Comparison of ENCODE assay signal across 17 cellular contexts in the genomic region with DNA sequence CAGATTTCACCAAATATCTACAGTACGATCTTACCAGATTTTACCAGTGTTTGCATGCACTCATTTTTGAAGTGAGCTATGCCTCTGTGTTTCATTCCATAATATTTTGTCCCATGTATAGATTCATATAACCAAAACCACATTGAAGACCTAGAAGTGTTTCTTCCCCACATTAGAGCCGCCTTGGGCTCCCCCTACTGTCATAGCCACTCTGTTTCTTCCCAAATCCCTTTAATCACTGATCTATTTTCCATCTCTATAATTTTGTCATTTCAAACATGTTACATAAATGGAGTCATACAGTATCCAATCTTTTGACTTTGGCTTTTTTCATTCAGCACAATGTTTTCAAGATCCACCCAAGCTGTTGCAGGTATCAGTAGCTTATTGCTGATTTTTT. TPM values are rescaled to one million over a fixed set of nuclear protein-coding genes. Genes with fewer than 3 reads are reported as not detected.
A peak's percentile ranks its signal among the peaks of the same experiment; 100 is the strongest.
DNase-seq lines count a peak whose midpoint lies in the region; ATAC-seq, FAIRE-seq and TF ChIP-seq lines count a peak whose summit lies in the region.
"Had no signal": no experiment of that assay in that cellular context is flagged by ENCODE, and none has a peak within 500 bp of the region (broad histone marks: within the 10 kb centered on the region; RNA-seq: fewer than 3 reads in every experiment).

No MANE protein-coding gene starts in this region.

- POLR2A ChIA-PET in A549 (lab: Yijun Ruan, JAX), result no interaction called here
- POLR2A ChIA-PET in Panc1 (lab: Charles Lee), result no interaction called here

- no peak overlapping the region for H3K4me3 ChIP-seq in A549
- no peak overlapping the region for H3K4me3 ChIP-seq in Panc1 (ENCODE audit: low read depth in 2 of 2, low read length in 2 of 2)
- H3K4me3 ChIP-seq: heart right ventricle, thyroid gland had no signal

- BruUV-seq in Panc1 (replicated peaks; lab: Mats Ljungman, UMichigan), result no TSS peak

- no peaks in the 10 kb centered on the region; the same call in 2 of the 3 replicates for H3K9me3 ChIP-seq in A549
- H3K9me3 ChIP-seq in Panc1 (ENCODE audit: control insufficient read depth, insufficient read depth, low read depth, low read length), result no peaks in the 10 kb centered on the region
- H3K9me3 ChIP-seq: heart right ventricle, thyroid gland had no signal

- in situ Hi-C loops in Panc1 (cut with HindIII; ENCODE audit: low pct_unique_long_range_greater_than_20kb, low sequenced_read_pairs), result no loop called here

- DNase-seq in A549 (ENCODE audit: low read depth in 1 of 2, low spot score in 1 of 2) (peak; percentile 7 to 11), GM10266 (ENCODE audit: extremely low spot score) (no peak), Panc1 (ENCODE audit: low read depth, low spot score) (no peak), fibroblast of peridontal ligament (ENCODE audit: extremely low read depth) (peak; percentile 7), retina (no peak), activated gamma-delta T cell treated with Interleukin-2 at 50 U/mL for 16 hours (no peak), HTR-8/SVneo (ENCODE audit: insufficient read length, low spot score) (no peak)
- DNase-seq: activated naive CD4-positive, alpha-beta T cell treated with anti-CD3 and anti-CD28 coated beads, Interleukin-2, amount 10 ng/mL, durations not matched to agents 7 days and 5 days; heart right ventricle; left colon; NCI-H187 treated with DMSO at 0.1 percent for 48 hours; NCI-H69; SHP77; thyroid gland had no signal

- H3K4me1 ChIP-seq in A549 (no peaks in the 10 kb centered on the region), Panc1 (ENCODE audit: control insufficient read depth, insufficient read depth, low read length) (no peaks in the 10 kb centered on the region)
- H3K4me1 ChIP-seq: heart right ventricle, thyroid gland had no signal

- TF ChIP-seq RAD21 in A549 (conservative IDR thresholded peaks at IDR 0.05 in 1 of 2, IDR thresholded peaks at IDR 0.05 in 1 of 2), result no peak

- CTCF ChIA-PET in A549 (lab: Yijun Ruan, JAX) (interaction anchor here (1.3 to 2.3 kb wide), 3 partner anchors 15 to 35 kb away, joined by 3 to 10 read pairs (median 5); no protein-coding TSS in a partner anchor), Panc1 (lab: Charles Lee) (no interaction called here)

- TF ChIP-seq EP300 in A549 (IDR thresholded peaks at IDR 0.05), result no peak

- ATAC-seq in A549, result peak; percentile 60 to 62; a peak in 2 of 6 replicates
- ATAC-seq in Panc1, result no peak
- no peak for ATAC-seq in HG03521 (IDR thresholded peaks at IDR 0.05; ENCODE audit: unreplicated experiment)
- ATAC-seq: heart right ventricle, left colon had no signal

- peaks cover 18% of the 10 kb centered on the region for H3K27me3 ChIP-seq in Panc1 (ENCODE audit: control insufficient read depth, insufficient read depth, low read length)
- H3K27me3 ChIP-seq: thyroid gland had no signal

- no peak overlapping the region for H3K4me2 ChIP-seq in A549

- H3K36me3 ChIP-seq in Panc1 (ENCODE audit: control insufficient read depth, insufficient read depth, low read length), result no peaks in the 10 kb centered on the region
- H3K36me3 ChIP-seq: heart right ventricle, thyroid gland had no signal

- FAIRE-seq in A549 (lab: Jason Lieb, UNC) (no peak), HTR-8/SVneo (lab: Jason Lieb, UNC) (no peak)

- intact Hi-C loops in Panc1 (cut with micrococcal nuclease; ENCODE audit: unreplicated experiment), result no loop called here

- peak; percentile 29; the same call in 1 of the 3 replicates for TF ChIP-seq CTCF in A549 (IDR thresholded peaks at IDR 0.05)
- peak; percentile 19 for TF ChIP-seq CTCF in GM10266 (IDR thresholded peaks at IDR 0.05; ENCODE audit: control insufficient read depth, insufficient read depth, low read depth, missing control alignments)
- peak; percentile 42; the same call in 1 of the 2 replicates for TF ChIP-seq CTCF in Panc1 (IDR thresholded peaks at IDR 0.05)

- 17% methylated on average over 2 of the region's 2 CpGs for WGBS in A549 (ENCODE audit: missing lambda C conversion rate)

- TF ChIP-seq POLR2A in A549 (IDR thresholded peaks at IDR 0.05; ENCODE audit: low read length), result no peak

- no peak overlapping the region for H3K27ac ChIP-seq in A549
- H3K27ac ChIP-seq in Panc1 (ENCODE audit: low read length), result no peak overlapping the region
- H3K27ac ChIP-seq: heart right ventricle, thyroid gland had no signal

TF ChIP-seq in A549, 52 proteins besides CTCF, POLR2A, EP300 and RAD21:
- no peak for TF ChIP-seq PHF8 (IDR thresholded peaks at IDR 0.05; ENCODE audit: borderline replicate concordance, low read depth)
- TF ChIP-seq, protein P1, sequence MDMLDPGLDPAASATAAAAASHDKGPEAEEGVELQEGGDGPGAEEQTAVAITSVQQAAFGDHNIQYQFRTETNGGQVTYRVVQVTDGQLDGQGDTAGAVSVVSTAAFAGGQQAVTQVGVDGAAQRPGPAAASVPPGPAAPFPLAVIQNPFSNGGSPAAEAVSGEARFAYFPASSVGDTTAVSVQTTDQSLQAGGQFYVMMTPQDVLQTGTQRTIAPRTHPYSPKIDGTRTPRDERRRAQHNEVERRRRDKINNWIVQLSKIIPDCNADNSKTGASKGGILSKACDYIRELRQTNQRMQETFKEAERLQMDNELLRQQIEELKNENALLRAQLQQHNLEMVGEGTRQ (IDR thresholded peaks at IDR 0.05), result no peak
- TF ChIP-seq RARB (CRISPR knock-in tag; IDR thresholded peaks at IDR 0.05), result no peak
- TF ChIP-seq MYC (IDR thresholded peaks at IDR 0.05; ENCODE audit: borderline replicate concordance, low read length), result no peak
- TF ChIP-seq, protein P2, sequence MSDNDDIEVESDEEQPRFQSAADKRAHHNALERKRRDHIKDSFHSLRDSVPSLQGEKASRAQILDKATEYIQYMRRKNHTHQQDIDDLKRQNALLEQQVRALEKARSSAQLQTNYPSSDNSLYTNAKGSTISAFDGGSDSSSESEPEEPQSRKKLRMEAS (IDR thresholded peaks at IDR 0.05), result no peak
- no peak for TF ChIP-seq ZFP36 (IDR thresholded peaks at IDR 0.05; ENCODE audit: borderline replicate concordance, partially characterized antibody)
- TF ChIP-seq ESRRA (IDR thresholded peaks at IDR 0.05; ENCODE audit: borderline replicate concordance, low read length), result no peak
- no peak for TF ChIP-seq CBX2 (IDR thresholded peaks at IDR 0.05; ENCODE audit: borderline replicate concordance, low read depth)
- no peak for TF ChIP-seq HDAC2 (IDR thresholded peaks at IDR 0.05)
- no peak for TF ChIP-seq POLR2AphosphoS2 (conservative IDR thresholded peaks at IDR 0.05; ENCODE audit: low read length)
- no peak for TF ChIP-seq ZNF302 (CRISPR knock-in tag; IDR thresholded peaks at IDR 0.05)
- no peak for TF ChIP-seq MAFK (IDR thresholded peaks at IDR 0.05; ENCODE audit: partially characterized antibody)
- no peak for TF ChIP-seq NFE2L2 (conservative IDR thresholded peaks at IDR 0.05; ENCODE audit: low read length)
- TF ChIP-seq, protein P3, sequence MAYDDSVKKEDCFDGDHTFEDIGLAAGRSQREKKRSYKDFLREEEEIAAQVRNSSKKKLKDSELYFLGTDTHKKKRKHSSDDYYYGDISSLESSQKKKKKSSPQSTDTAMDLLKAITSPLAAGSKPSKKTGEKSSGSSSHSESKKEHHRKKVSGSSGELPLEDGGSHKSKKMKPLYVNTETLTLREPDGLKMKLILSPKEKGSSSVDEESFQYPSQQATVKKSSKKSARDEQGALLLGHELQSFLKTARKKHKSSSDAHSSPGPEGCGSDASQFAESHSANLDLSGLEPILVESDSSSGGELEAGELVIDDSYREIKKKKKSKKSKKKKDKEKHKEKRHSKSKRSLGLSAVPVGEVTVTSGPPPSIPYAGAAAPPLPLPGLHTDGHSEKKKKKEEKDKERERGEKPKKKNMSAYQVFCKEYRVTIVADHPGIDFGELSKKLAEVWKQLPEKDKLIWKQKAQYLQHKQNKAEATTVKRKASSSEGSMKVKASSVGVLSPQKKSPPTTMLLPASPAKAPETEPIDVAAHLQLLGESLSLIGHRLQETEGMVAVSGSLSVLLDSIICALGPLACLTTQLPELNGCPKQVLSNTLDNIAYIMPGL (CRISPR knock-in tag; IDR thresholded peaks at IDR 0.05; ENCODE audit: borderline replicate concordance), result no peak
- no peak for TF ChIP-seq KDM1A (IDR thresholded peaks at IDR 0.05; ENCODE audit: low read depth)
- no peak for TF ChIP-seq SMC3 (IDR thresholded peaks at IDR 0.05)

RNA-seq across cellular contexts. Expression of a gene that starts 12.7 kb away (rescaled TPM):
- polyA plus RNA-seq in A549 (2011; rRNA removed) (0.08 TPM in 1 of 2 replicates, not detected in the other), A549 (2017; fragmentation: RNase III; extraction: RNeasy Plus Mini Kit Qiagen cat#74134 plus additional on column Dnase treatment) (not detected in 3 replicates)
- not detected in 2 replicates for polyA plus RNA-seq in A549 (2012; cell fraction: cytosol; rRNA removed)
- polyA plus RNA-seq in A549 (2012; cell fraction: nucleus; rRNA removed), result not detected in 2 replicates
- polyA minus RNA-seq in A549 (2011; rRNA and poly(A)+ RNA removed), result not detected in 2 replicates
- not detected for total RNA-seq in Panc1 (2021; ENCODE audit: unreplicated experiment)
- not detected for polyA plus RNA-seq in Panc1 (2012; ENCODE audit: insufficient read length)
- total RNA-seq: epithelial cell of proximal tubule, heart right ventricle, left colon, renal cortical epithelial cell, thyroid gland had no signal
- polyA plus RNA-seq: heart right ventricle had no signal

RNA-seq across cellular contexts. Expression of a gene that starts 27.6 kb away (rescaled TPM):
- polyA plus RNA-seq in A549 (2011; rRNA removed) (not detected in 2 replicates), A549 (2017; fragmentation: RNase III; extraction: RNeasy Plus Mini Kit Qiagen cat#74134 plus additional on column Dnase treatment) (not detected in 3 replicates)
- polyA plus RNA-seq in A549 (2012; cell fraction: cytosol; rRNA removed), result not detected in 2 replicates
- not detected in 2 replicates for polyA plus RNA-seq in A549 (2012; cell fraction: nucleus; rRNA removed)
- polyA minus RNA-seq in A549 (2011; rRNA and poly(A)+ RNA removed), result not detected in 2 replicates
- total RNA-seq in Panc1 (2021; ENCODE audit: unreplicated experiment), result not detected
- polyA plus RNA-seq in Panc1 (2012; ENCODE audit: insufficient read length), result not detected
- total RNA-seq: epithelial cell of proximal tubule, heart right ventricle, left colon, renal cortical epithelial cell, thyroid gland had no signal
- polyA plus RNA-seq: heart right ventricle had no signal

RNA-seq across cellular contexts. Expression of a gene that starts 39.1 kb away (rescaled TPM):
- polyA plus RNA-seq in A549 (2011; rRNA removed) (40.9 and 46.5 TPM in 2 replicates), A549 (2017; fragmentation: RNase III; extraction: RNeasy Plus Mini Kit Qiagen cat#74134 plus additional on column Dnase treatment) (56.0 to 60.0 TPM (median 56.3 TPM) in 3 replicates)
- polyA plus RNA-seq in A549 (2012; cell fraction: cytosol; rRNA removed), result 24.2 and 27.8 TPM in 2 replicates
- polyA plus RNA-seq in A549 (2012; cell fraction: nucleus; rRNA removed), result 12.3 and 16.6 TPM in 2 replicates
- 13.5 and 18.0 TPM in 2 replicates for polyA minus RNA-seq in A549 (2011; rRNA and poly(A)+ RNA removed)
- total RNA-seq in Panc1 (2021; ENCODE audit: unreplicated experiment), result 19.5 TPM
- polyA plus RNA-seq in Panc1 (2012; ENCODE audit: insufficient read length), result 18.4 TPM

Comparison
In these comparisons a context has a peak if more than half of its experiments do, and no peak if none do; other contexts are left out.
1. ATAC-seq: peak in A549 (2 of 2); none in Panc1 (single experiment) and HG03521 (single experiment).
2. DNase-seq: peak in A549 (2 of 2) and fibroblast of peridontal ligament (single experiment); none in GM10266 (single experiment), Panc1 (single experiment), retina (single experiment), activated gamma-delta T cell treated with Interleukin-2 at 50 U/mL for 16 hours (single experiment) and HTR-8/SVneo (single experiment).
3. Peak in every context shown above with its lines, with median percentiles within 50 percentile points of each other: CTCF ChIP-seq.